Comparison of ENCODE assay signal across 29 cellular contexts in genomic region chr9:93479726-93480125, GRCh38. TPM values are rescaled to one million over a fixed set of nuclear protein-coding genes. Genes with fewer than 3 reads are reported as not detected.
A peak's percentile ranks its signal among the peaks of the same experiment; 100 is the strongest.
DNase-seq lines count a peak whose midpoint lies in the region; ATAC-seq and TF ChIP-seq lines count a peak whose summit lies in the region.
"Had no signal": no experiment of that assay in that cellular context is flagged by ENCODE, and none has a peak within 500 bp of the region (broad histone marks: within the 10 kb centered on the region; RNA-seq: fewer than 3 reads in every experiment).

No MANE protein-coding gene starts in this region.

- peaks cover 25% of the 10 kb centered on the region for H3K4me1 Mint-ChIP-seq in stimulated activated memory B cell treated with anti-CD40 and anti-IgM and Interleukin-4, amounts not matched to agents 10 μg/mL and 1 μg/mL and 100 μg/mL, for 72 hours

- H3K4me1 ChIP-seq in right atrium auricular region (peaks cover 0 to 44% of the 10 kb centered on the region in 2 donors), adipocyte (ENCODE audit: control insufficient read depth, insufficient read depth, low read length) (peaks cover 23% of the 10 kb centered on the region)
- H3K4me1 ChIP-seq: prostate gland had no signal

- intact Hi-C loops in Right ventricle myocardium superior (cut with DNase I): no loop called here

- TF ChIP-seq CTCF in right atrium auricular region (IDR thresholded peaks at IDR 0.05) (no peak), foreskin fibroblast (IDR thresholded peaks at IDR 0.05; ENCODE audit: low read depth, low read length) (no peak)

- H3K4me3 ChIP-seq in right atrium auricular region (no peak overlapping the region), adipocyte (ENCODE audit: low read length) (peak overlapping the region; percentile 42), foreskin fibroblast (ENCODE audit: low read depth in 1 of 2, low read length in 2 of 2) (no peak overlapping the region)
- H3K4me3 ChIP-seq: A549, colonic mucosa, hepatocyte, prostate gland had no signal

- H3K9ac ChIP-seq in adipocyte (ENCODE audit: low read length): no peak overlapping the region

- peaks cover 14% of the 10 kb centered on the region for H3K36me3 ChIP-seq in right atrium auricular region
- H3K36me3 ChIP-seq in adipocyte (ENCODE audit: control insufficient read depth, insufficient read depth, low read length, severe bottlenecking): peaks cover 13% of the 10 kb centered on the region
- H3K36me3 ChIP-seq: prostate gland had no signal

- H3K27me3 ChIP-seq in right atrium auricular region (no peaks in the 10 kb centered on the region), adipocyte (replicated peaks; ENCODE audit: control insufficient read depth, insufficient read depth, low read length) (no peaks in the 10 kb centered on the region)
- H3K27me3 ChIP-seq: colonic mucosa, hepatocyte had no signal

- no peak for DNase-seq in Right ventricle myocardium superior
- DNase-seq in right atrium auricular region (ENCODE audit: low spot score): no peak
- DNase-seq in adipocyte (ENCODE audit: low read depth): no peak
- DNase-seq in foreskin fibroblast: peak; percentile 20 to 49
- DNase-seq in NCI-H446 (lab: John Stamatoyannopoulos, UW): no peak
- DNase-seq in hepatic stellate cell (ENCODE audit: low spot score): no peak
- DNase-seq in UCSD-AML1 (lab: John Stamatoyannopoulos, UW; ENCODE audit: unreplicated experiment): no peak
- DNase-seq: activated CD4-positive, alpha-beta T cell treated with anti-CD3 and anti-CD28 coated beads for 48 hours; activated naive CD4-positive, alpha-beta T cell treated with Interleukin-2 at 50 U/mL for 16 hours; activated T-cell treated with anti-CD3 and anti-CD28 coated beads, Interleukin-2, amount 50 U/mL, for 4 hours; amniotic stem cell; colonic mucosa; DMS153; effector CD8-positive, alpha-beta T cell; KBM-7; left cardiac atrium; MM.1S; NCI-H1417 treated with DMSO at 0.1 percent for 48 hours; NCI-H2081 treated with DMSO at 0.1 percent for 48 hours; NCI-H345; NCI-H82; RPMI8226; T-helper 1 cell; trophoblast cell had no signal

- H3K27ac Mint-ChIP-seq in stimulated activated memory B cell treated with anti-CD40 and anti-IgM and Interleukin-4, amounts not matched to agents 10 μg/mL and 1 μg/mL and 100 μg/mL, for 72 hours: peak overlapping the region; percentile 48

- no peaks in the 10 kb centered on the region for H3K27me3 Mint-ChIP-seq in stimulated activated memory B cell treated with anti-CD40 and anti-IgM and Interleukin-4, amounts not matched to agents 10 μg/mL and 1 μg/mL and 100 μg/mL, for 72 hours

- peak; percentile 54 for ATAC-seq in Right ventricle myocardium superior (ENCODE audit: poor library complexity)
- no peak for ATAC-seq in stimulated activated memory B cell treated with anti-CD40 and anti-IgM and Interleukin-4, amounts not matched to agents 10 μg/mL and 1 μg/mL and 100 μg/mL, for 72 hours
- ATAC-seq: A549; activated T-cell treated with anti-CD3 and anti-CD28 coated beads, Interleukin-2, amount 50 U/mL, for 4 hours had no signal

- H3K9me3 ChIP-seq in right atrium auricular region (no peaks in the 10 kb centered on the region), adipocyte (ENCODE audit: control insufficient read depth, low read length) (no peaks in the 10 kb centered on the region)
- H3K9me3 ChIP-seq: A549, colonic mucosa, prostate gland had no signal

- no peak overlapping the region for H3K4me3 Mint-ChIP-seq in stimulated activated memory B cell treated with anti-CD40 and anti-IgM and Interleukin-4, amounts not matched to agents 10 μg/mL and 1 μg/mL and 100 μg/mL, for 72 hours
- H3K4me3 Mint-ChIP-seq: activated T-cell treated with anti-CD3 and anti-CD28 coated beads, Interleukin-2, amount 50 U/mL, for 4 hours had no signal

- H3K36me3 Mint-ChIP-seq in stimulated activated memory B cell treated with anti-CD40 and anti-IgM and Interleukin-4, amounts not matched to agents 10 μg/mL and 1 μg/mL and 100 μg/mL, for 72 hours: peaks cover 49% of the 10 kb centered on the region

- no peak overlapping the region for H3K27ac ChIP-seq in right atrium auricular region
- H3K27ac ChIP-seq: A549, colonic mucosa, epithelial cell of prostate, hepatocyte, prostate gland had no signal

- H3K9me3 Mint-ChIP-seq in stimulated activated memory B cell treated with anti-CD40 and anti-IgM and Interleukin-4, amounts not matched to agents 10 μg/mL and 1 μg/mL and 100 μg/mL, for 72 hours: no peaks in the 10 kb centered on the region
- H3K9me3 Mint-ChIP-seq: activated T-cell treated with anti-CD3 and anti-CD28 coated beads, Interleukin-2, amount 50 U/mL, for 4 hours had no signal

RNA-seq across cellular contexts. Expression of gene FAM120AOS, which starts 26.3 kb away (rescaled TPM):
- total RNA-seq in Right ventricle myocardium superior (28.8 TPM), right atrium auricular region (10 to 100 TPM; 32.4 to 47.0 TPM)

RNA-seq across cellular contexts. Expression of gene FAM120A, which starts 28.2 kb away (rescaled TPM):
- total RNA-seq in Right ventricle myocardium superior (83.4 TPM), right atrium auricular region (10 to 100 TPM; 79.1 to 88.7 TPM)

Comparison
In these comparisons a context has a peak if more than half of its experiments do, and no peak if none do; other contexts are left out.
1. DNase-seq: peak in foreskin fibroblast (2 of 2); none in Right ventricle myocardium superior (single experiment), right atrium auricular region (single experiment), adipocyte (single experiment), NCI-H446 (0 of 2), hepatic stellate cell (single experiment) and UCSD-AML1 (single experiment).